15 cellular contexts compared by ENCODE assay signal in the genomic region with DNA sequence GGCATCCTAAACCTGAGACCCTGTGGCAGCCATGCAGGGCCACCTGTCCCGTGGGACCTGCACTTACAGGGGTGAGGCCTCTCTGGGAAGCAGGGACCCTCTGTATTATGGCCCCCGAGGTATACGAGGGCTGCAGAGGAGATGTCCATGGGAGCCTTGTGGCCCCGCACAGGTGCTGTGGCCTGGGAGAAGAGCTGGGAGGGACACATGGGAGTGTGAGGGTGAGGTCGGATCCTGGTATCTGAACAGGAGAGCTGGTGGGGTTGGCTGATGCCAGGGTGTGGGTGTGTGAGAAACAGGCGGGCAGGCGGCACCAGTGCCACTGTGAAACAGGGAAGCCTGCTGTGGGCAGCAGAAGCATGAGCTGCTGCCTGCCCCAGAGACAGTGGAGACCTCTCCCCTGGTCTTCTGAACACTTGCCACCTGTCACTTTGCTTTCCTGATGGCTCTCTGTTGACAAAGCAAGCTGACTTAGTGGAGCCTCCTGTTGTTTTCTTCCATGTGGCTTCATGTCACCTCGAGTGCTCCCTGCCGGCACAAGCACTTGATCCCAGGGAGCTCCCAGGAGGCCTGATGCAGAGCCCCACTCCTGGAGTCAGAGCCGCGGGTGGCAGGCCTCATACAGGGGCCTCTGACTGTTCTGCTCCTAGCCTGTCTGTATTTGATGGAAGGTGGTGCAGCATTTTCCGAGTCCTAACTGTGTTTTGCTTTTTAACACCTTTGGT. TPM values are rescaled to one million over a fixed set of nuclear protein-coding genes. Genes with fewer than 3 reads are reported as not detected.
A peak's percentile ranks its signal among the peaks of the same experiment; 100 is the strongest.
DNase-seq lines count a peak whose midpoint lies in the region; ATAC-seq, FAIRE-seq and TF ChIP-seq lines count a peak whose summit lies in the region.
"Had no signal": no experiment of that assay in that cellular context is flagged by ENCODE, and none has a peak within 500 bp of the region (broad histone marks: within the 10 kb centered on the region; RNA-seq: fewer than 3 reads in every experiment).

No MANE protein-coding gene starts in this region.

- TF ChIP-seq EP300 in HepG2 (IDR thresholded peaks at IDR 0.05; ENCODE audit: low read depth in 2 of 2, low read length in 2 of 2) (no peak), HepG2 (CRISPR knock-in tag; IDR thresholded peaks at IDR 0.05; ENCODE audit: borderline replicate concordance) (no peak)

- H3K36me3 ChIP-seq in cardiac muscle cell (peaks cover 7% of the 10 kb centered on the region), HepG2 (replicated peaks in 1 of 2; ENCODE audit: control insufficient read depth in 1 of 2, insufficient read depth in 2 of 2, low read length in 2 of 2) (peaks cover 3 to 10% of the 10 kb centered on the region in 2 experiments; a peak in 4 of 5 replicates)

- H3K4me1 Mint-ChIP-seq in effector memory CD8-positive, alpha-beta T cell (ENCODE audit: low read depth in 2 of 2) = peaks cover 16 to 24% of the 10 kb centered on the region in 2 donors
- H3K4me1 Mint-ChIP-seq: nephron had no signal

- intact Hi-C loops in cardiac septum (cut with DNase I) = no loop called here
- intact Hi-C loops in HepG2 (cut with micrococcal nuclease; ENCODE audit: unreplicated experiment) = no loop called here

- H3K79me2 ChIP-seq in HepG2 (ENCODE audit: insufficient read depth, low read length) = no peaks in the 10 kb centered on the region
- H3K79me2 ChIP-seq: hepatocyte had no signal

- H3K4me1 ChIP-seq in cardiac muscle cell (ENCODE audit: low read depth) = peaks cover 44% of the 10 kb centered on the region
- H3K4me1 ChIP-seq in HepG2 (ENCODE audit: insufficient read depth, low read length) = peaks cover 2% of the 10 kb centered on the region; the same call in 1 of the 2 replicates
- H3K4me1 ChIP-seq: sigmoid colon had no signal

- H3K9me3 Mint-ChIP-seq in effector memory CD8-positive, alpha-beta T cell = no peaks in the 10 kb centered on the region
- H3K9me3 Mint-ChIP-seq: nephron had no signal

- no peak for TF ChIP-seq POLR2A in HepG2 (IDR thresholded peaks at IDR 0.05; ENCODE audit: insufficient read depth in 1 of 2, low read depth in 2 of 2, low read length in 2 of 2)

- 95% methylated on average over 12 of the region's 12 CpGs for WGBS in HepG2 (ENCODE audit: low lambda C conversion rate)

- no peak overlapping the region for H3K9ac ChIP-seq in HepG2 (ENCODE audit: insufficient read depth, low read depth, low read length)

- FAIRE-seq in GM19239 (lab: Jason Lieb, UNC) = no peak
- FAIRE-seq in HepG2 (lab: Jason Lieb, UNC) = no peak

- POLR2A ChIA-PET in HepG2 (lab: Yijun Ruan, JAX) = no interaction called here

- no TSS peak for BruUV-seq in HepG2 (replicated peaks; lab: Mats Ljungman, UMichigan)

- H3K4me2 ChIP-seq in HepG2 (ENCODE audit: low read depth, low read length) = no peak overlapping the region
- H3K4me2 ChIP-seq: hepatocyte had no signal

- H3K27ac ChIP-seq in cardiac muscle cell (peak overlapping the region; percentile 59), HepG2 (ENCODE audit: extremely low read length, insufficient read depth, low read length) (no peak overlapping the region)
- H3K27ac ChIP-seq: epithelial cell of prostate, hepatocyte, RWPE1, sigmoid colon had no signal

- no peak for ATAC-seq in effector memory CD8-positive, alpha-beta T cell (replicated peaks)
- ATAC-seq in GM21447 (IDR thresholded peaks at IDR 0.05; ENCODE audit: unreplicated experiment) = no peak
- no peak for ATAC-seq in HepG2
- ATAC-seq: left lobe of liver had no signal

- no peaks in the 10 kb centered on the region for H3K27me3 ChIP-seq in cardiac muscle cell
- H3K27me3 ChIP-seq in HepG2 (ENCODE audit: control insufficient read depth in 1 of 2, insufficient read depth in 2 of 2, low read length in 2 of 2) = no peaks in the 10 kb centered on the region
- H3K27me3 ChIP-seq: hepatocyte, sigmoid colon had no signal

- no peak overlapping the region for H3K4me3 ChIP-seq in cardiac muscle cell
- H3K4me3 ChIP-seq in HepG2 (replicated peaks in 1 of 3; ENCODE audit: insufficient read depth in 1 of 3, low read depth in 2 of 3, low read length in 3 of 3) = no peak overlapping the region
- H3K4me3 ChIP-seq: hepatocyte, sigmoid colon had no signal

- CTCF ChIA-PET in HepG2 (lab: Yijun Ruan, JAX; ENCODE audit: low intra/inter-chr PET ratio, low total read pairs) = no interaction called here

- no peak for TF ChIP-seq RAD21 in HepG2 (CRISPR knock-in tag; IDR thresholded peaks at IDR 0.05)

- no peaks in the 10 kb centered on the region for H3K9me3 ChIP-seq in cardiac muscle cell (ENCODE audit: low read depth)
- no peaks in the 10 kb centered on the region for H3K9me3 ChIP-seq in HepG2 (ENCODE audit: low read length)
- H3K9me3 ChIP-seq: sigmoid colon had no signal

- no peak overlapping the region for H2AFZ ChIP-seq in HepG2 (ENCODE audit: low read length)
- H2AFZ ChIP-seq: hepatocyte had no signal

- DNase-seq in cardiac muscle cell (ENCODE audit: low read depth in 1 of 2, low spot score in 1 of 2) = peak in 1 of 2 donors; percentile 55
- no peak for DNase-seq in cardiac septum (ENCODE audit: low spot score)
- peak; percentile 78 for DNase-seq in NCI-H2107 treated with DMSO at 0.1 percent for 48 hours (lab: John Stamatoyannopoulos, UW; ENCODE audit: unreplicated experiment)
- DNase-seq in effector memory CD8-positive, alpha-beta T cell = no peak
- DNase-seq in GM19239 (ENCODE audit: insufficient read length, low spot score) = no peak
- no peak for DNase-seq in HepG2 (ENCODE audit: low spot score)
- DNase-seq: caudate nucleus, Kasumi-1, sigmoid colon had no signal

- in situ Hi-C loops in HepG2 (cut with HindIII; ENCODE audit: extremely low pct_ligation_motif_present, low pct_unique_long_range_greater_than_20kb) = no loop called here

- peaks cover 61% of the 10 kb centered on the region for H3K36me3 Mint-ChIP-seq in effector memory CD8-positive, alpha-beta T cell (ENCODE audit: insufficient read depth)

- TF ChIP-seq CTCF in cardiac muscle cell (IDR thresholded peaks at IDR 0.05; ENCODE audit: low read depth, low read length) (no peak), HepG2 (CRISPR knock-in tag; IDR thresholded peaks at IDR 0.05) (no peak)

- H3K27ac Mint-ChIP-seq in effector memory CD8-positive, alpha-beta T cell = peak overlapping the region; percentile 62 to 82
- H3K27ac Mint-ChIP-seq: nephron had no signal

- no peak overlapping the region for H3K4me3 Mint-ChIP-seq in effector memory CD8-positive, alpha-beta T cell
- H3K4me3 Mint-ChIP-seq: nephron had no signal

- no peaks in the 10 kb centered on the region for H3K27me3 Mint-ChIP-seq in effector memory CD8-positive, alpha-beta T cell

- H4K20me1 ChIP-seq in HepG2 (ENCODE audit: insufficient read depth, low read length) = no peaks in the 10 kb centered on the region

TF ChIP-seq in HepG2, 621 proteins besides CTCF, POLR2A, EP300 and RAD21:
- TF ChIP-seq POLR2G (IDR thresholded peaks at IDR 0.05; ENCODE audit: low read depth, low read length) = no peak
- no peak for TF ChIP-seq U2AF2 (IDR thresholded peaks at IDR 0.05; ENCODE audit: low read depth, low read length)
- no peak for TF ChIP-seq TOPORS (CRISPR knock-in tag; IDR thresholded peaks at IDR 0.05)
- TF ChIP-seq MBNL3 (CRISPR knock-in tag; conservative IDR thresholded peaks at IDR 0.05) = no peak
- TF ChIP-seq ZBTB42 (CRISPR knock-in tag; IDR thresholded peaks at IDR 0.05) = no peak
- no peak for TF ChIP-seq ZNF20 (CRISPR knock-in tag; IDR thresholded peaks at IDR 0.05)
- TF ChIP-seq ZNF17 (CRISPR knock-in tag; IDR thresholded peaks at IDR 0.05) = no peak
- no peak for TF ChIP-seq ZNF138 (CRISPR knock-in tag; IDR thresholded peaks at IDR 0.05; ENCODE audit: low read depth)
- no peak for TF ChIP-seq JUND (CRISPR knock-in tag; IDR thresholded peaks at IDR 0.05)
- TF ChIP-seq ZNF335 (CRISPR knock-in tag; IDR thresholded peaks at IDR 0.05) = no peak
- no peak for TF ChIP-seq HOXA5 (CRISPR knock-in tag; IDR thresholded peaks at IDR 0.05)
- TF ChIP-seq EZH2 (conservative IDR thresholded peaks at IDR 0.05; ENCODE audit: low read depth, low read length) = no peak
- TF ChIP-seq PLRG1 (conservative IDR thresholded peaks at IDR 0.05) = no peak

RNA-seq across cellular contexts. Expression of a gene that starts 19.8 kb away (rescaled TPM):
- total RNA-seq in cardiac muscle cell (0.21 and 0.48 TPM in 2 replicates), cardiac septum (not detected), HepG2 (2016; rRNA removed; fragmentation: Illumina TruSeq; extraction: Trizol) (8.2 and 33.1 TPM in 2 replicates)
- polyA plus RNA-seq in cardiac muscle cell (1.3 and 2.5 TPM in 2 replicates), HepG2 (2011; rRNA removed) (9.8 and 18.9 TPM in 2 replicates)
- 5.2 and 6.0 TPM in 2 replicates for total RNA-seq in HepG2 (2016; cell fraction: cytosol; rRNA removed; fragmentation: Illumina TruSeq; extraction: Trizol; ENCODE audit: low read depth)
- 9.3 and 30.8 TPM in 2 replicates for total RNA-seq in HepG2 (2016; cell fraction: insoluble cytoplasmic fraction; rRNA removed; fragmentation: Illumina TruSeq; extraction: Trizol)
- 7.8 and 9.0 TPM in 2 replicates for total RNA-seq in HepG2 (2016; cell fraction: membrane; rRNA removed; fragmentation: Illumina TruSeq; extraction: Trizol)
- 29.3 and 33.8 TPM in 2 replicates for total RNA-seq in HepG2 (2016; cell fraction: nucleus; rRNA removed; fragmentation: Illumina TruSeq; extraction: Trizol)
- 13.3 and 22.3 TPM in 2 replicates for polyA plus RNA-seq in HepG2 (2011; cell fraction: cytosol; rRNA removed)
- 158 and 165 TPM in 2 replicates for polyA plus RNA-seq in HepG2 (2011; cell fraction: nucleus; rRNA removed)
- 15.1 and 18.5 TPM in 2 replicates for polyA plus RNA-seq in HepG2 (2012)
- 3.8 and 4.1 TPM in 2 replicates for polyA plus RNA-seq in HepG2 (2016; cell fraction: cytosol; fragmentation: Illumina TruSeq; extraction: Trizol; ENCODE audit: low read depth)
- 9.2 and 10.3 TPM in 2 replicates for polyA plus RNA-seq in HepG2 (2016; cell fraction: insoluble cytoplasmic fraction; fragmentation: Illumina TruSeq; extraction: Trizol; ENCODE audit: low read depth)
- polyA plus RNA-seq in HepG2 (2016; cell fraction: membrane; fragmentation: Illumina TruSeq; extraction: Trizol; ENCODE audit: low read depth) = 5.6 and 6.3 TPM in 2 replicates
- polyA plus RNA-seq in HepG2 (2016; cell fraction: nucleus; fragmentation: Illumina TruSeq; extraction: Trizol; ENCODE audit: insufficient read depth, low read depth) = 62.6 and 64.7 TPM in 2 replicates
- 0.14 and 21.4 TPM in 2 replicates for polyA minus RNA-seq in HepG2 (2011; rRNA and poly(A)+ RNA removed; ENCODE audit: low replicate concordance)
- polyA minus RNA-seq in HepG2 (2011; cell fraction: cytosol; rRNA and poly(A)+ RNA removed) = 12.3 and 17.0 TPM in 2 replicates
- polyA minus RNA-seq in HepG2 (2011; cell fraction: nucleus; rRNA and poly(A)+ RNA removed) = 14.8 and 15.0 TPM in 2 replicates
- total RNA-seq: sigmoid colon had no signal
